ENCODE assay signal across 8 cellular contexts in the genomic region with DNA sequence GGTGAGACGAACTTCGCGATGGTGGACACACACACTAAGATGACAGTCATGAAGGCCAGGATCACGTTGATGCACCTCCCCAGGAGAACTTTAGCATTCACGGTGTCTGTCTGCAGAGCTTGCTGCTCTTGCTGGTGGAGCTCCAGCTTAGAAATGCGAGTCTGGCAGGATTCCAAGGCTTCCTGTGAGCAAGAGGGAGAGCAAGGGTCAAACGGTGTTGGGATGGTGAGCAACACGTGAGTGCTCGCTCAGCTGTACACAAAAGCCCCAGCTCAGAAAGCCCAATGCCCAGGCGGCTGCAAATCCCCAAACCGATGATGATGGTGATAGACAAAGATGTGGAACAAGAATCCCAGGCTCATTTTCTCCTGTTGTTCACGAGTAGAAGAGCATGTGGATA.
DNase-seq lines count a peak whose midpoint lies in the region; ATAC-seq and TF ChIP-seq lines count a peak whose summit lies in the region.

No MANE protein-coding gene starts in this region.

- H3K27me3 Mint-ChIP-seq in nephron (ENCODE audit: low read depth), result no peaks in the 10 kb centered on the region

- peaks cover 53% of the 10 kb centered on the region for H3K36me3 Mint-ChIP-seq in nephron (ENCODE audit: low read depth)

- H3K9ac ChIP-seq in colonic mucosa (ENCODE audit: low read depth in 2 of 2, low read length in 2 of 2), result no peak overlapping the region

- peaks cover 14% of the 10 kb centered on the region for H3K4me1 Mint-ChIP-seq in nephron

- no peaks in the 10 kb centered on the region for H3K9me3 Mint-ChIP-seq in nephron

- no peak for ATAC-seq in HG03460 (IDR thresholded peaks at IDR 0.05; ENCODE audit: unreplicated experiment)

- TF ChIP-seq CTCF in colonic mucosa (IDR thresholded peaks at IDR 0.05) (no peak), nephron (IDR thresholded peaks at IDR 0.05; ENCODE audit: unreplicated experiment in 3 of 3) (no peak)

- H3K4me3 Mint-ChIP-seq in nephron, result no peak overlapping the region

- intact Hi-C loops in colonic mucosa (cut with DNase I), result no loop called here

- no peak overlapping the region for H3K4me3 ChIP-seq in colonic mucosa

- DNase-seq in DMS53 (lab: John Stamatoyannopoulos, UW) (peak; percentile 68), LoVo (ENCODE audit: low spot score) (peak; percentile 88), colonic mucosa (peak; percentile 91), cerebellar nuclear complex (lab: John Stamatoyannopoulos, UW) (no peak), DMS153 (lab: John Stamatoyannopoulos, UW) (no peak)
- no peak for DNase-seq in stimulated activated CD4-positive, alpha-beta T cell treated with anti-CD3 and anti-CD28 coated beads, Interleukin-15, amount 100 ng/mL, for 24 hours

- H3K27me3 ChIP-seq in colonic mucosa, result no peaks in the 10 kb centered on the region

- no peaks in the 10 kb centered on the region for H3K36me3 ChIP-seq in colonic mucosa

- H3K27ac ChIP-seq in colonic mucosa, result no peak overlapping the region

- no peaks in the 10 kb centered on the region for H3K4me1 ChIP-seq in colonic mucosa

- H3K27ac Mint-ChIP-seq in nephron, result peak overlapping the region in 2 of 3 experiments; percentile 66 to 73

- H3K9me3 ChIP-seq in colonic mucosa, result no peaks in the 10 kb centered on the region

Comparison
In these comparisons a context has a peak if more than half of its experiments do, and no peak if none do; other contexts are left out.
1. DNase-seq: peak in DMS53 (single experiment), LoVo (single experiment) and colonic mucosa (single experiment); none in cerebellar nuclear complex (0 of 2), stimulated activated CD4-positive, alpha-beta T cell treated with anti-CD3 and anti-CD28 coated beads, Interleukin-15, amount 100 ng/mL, for 24 hours (single experiment) and DMS153 (single experiment).